ENCODE assay signal across 2 cellular contexts in the genomic region with DNA sequence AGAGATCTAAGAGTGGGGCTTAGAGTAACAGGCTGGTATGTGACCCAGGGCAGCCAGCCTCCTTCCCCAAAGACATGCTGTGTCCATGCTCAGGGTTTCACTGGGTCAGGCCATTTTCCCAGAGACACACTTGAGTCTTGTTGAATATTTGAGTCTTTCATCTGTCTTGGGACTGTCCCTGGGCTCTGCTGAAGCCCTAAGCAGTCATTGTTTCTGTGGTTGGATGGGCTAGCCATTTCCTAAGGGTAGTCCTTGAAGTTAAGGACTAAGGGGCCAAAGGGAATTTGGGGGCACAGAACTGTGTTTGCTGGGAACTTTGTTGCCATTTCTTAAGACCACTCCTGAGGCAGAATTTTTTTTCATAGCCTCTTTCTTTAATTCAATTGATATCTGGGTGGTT.
TF ChIP-seq lines count a peak whose summit lies in the region.

No MANE protein-coding gene starts in this region.

TF ChIP-seq in IMR-90, 13 proteins besides CTCF, POLR2A, EP300 and RAD21:
- TF ChIP-seq MAFK (IDR thresholded peaks at IDR 0.05; ENCODE audit: low read depth, low read length) = no peak
- no peak for TF ChIP-seq MAZ (IDR thresholded peaks at IDR 0.05; ENCODE audit: borderline replicate concordance, low read depth, low read length)
- no peak for TF ChIP-seq USF2 (IDR thresholded peaks at IDR 0.05; ENCODE audit: low read depth, low read length)
- no peak for TF ChIP-seq BHLHE40 (IDR thresholded peaks at IDR 0.05; ENCODE audit: low read depth, low read length)
- no peak for TF ChIP-seq FOS (IDR thresholded peaks at IDR 0.05; ENCODE audit: low read depth, low read length)
- TF ChIP-seq, protein P1, sequence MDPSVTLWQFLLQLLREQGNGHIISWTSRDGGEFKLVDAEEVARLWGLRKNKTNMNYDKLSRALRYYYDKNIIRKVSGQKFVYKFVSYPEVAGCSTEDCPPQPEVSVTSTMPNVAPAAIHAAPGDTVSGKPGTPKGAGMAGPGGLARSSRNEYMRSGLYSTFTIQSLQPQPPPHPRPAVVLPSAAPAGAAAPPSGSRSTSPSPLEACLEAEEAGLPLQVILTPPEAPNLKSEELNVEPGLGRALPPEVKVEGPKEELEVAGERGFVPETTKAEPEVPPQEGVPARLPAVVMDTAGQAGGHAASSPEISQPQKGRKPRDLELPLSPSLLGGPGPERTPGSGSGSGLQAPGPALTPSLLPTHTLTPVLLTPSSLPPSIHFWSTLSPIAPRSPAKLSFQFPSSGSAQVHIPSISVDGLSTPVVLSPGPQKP (IDR thresholded peaks at IDR 0.05; ENCODE audit: borderline replicate concordance, low read depth, low read length) = no peak
- no peak for TF ChIP-seq SMC3 (IDR thresholded peaks at IDR 0.05; ENCODE audit: low read depth, low read length)
- TF ChIP-seq NFE2L2 (IDR thresholded peaks at IDR 0.05; ENCODE audit: low read depth, low read length) = no peak
- TF ChIP-seq CHD1 (IDR thresholded peaks at IDR 0.05; ENCODE audit: low read depth, low read length) = no peak
- no peak for TF ChIP-seq CEBPB (IDR thresholded peaks at IDR 0.05; ENCODE audit: low read depth, low read length)
- TF ChIP-seq RCOR1 (IDR thresholded peaks at IDR 0.05; ENCODE audit: insufficient replicate concordance, low read length) = no peak

TF ChIP-seq in K562, 482 proteins besides CTCF, POLR2A, EP300 and RAD21:
- TF ChIP-seq GTF2B (IDR thresholded peaks at IDR 0.05; ENCODE audit: extremely low read depth, insufficient read length) (no peak), KLF1 (tag; IDR thresholded peaks at IDR 0.05) (no peak), SRSF7 (optimal IDR thresholded peaks at IDR 0.05; ENCODE audit: low read depth, low read length) (no peak), SMARCC2 (IDR thresholded peaks at IDR 0.05; ENCODE audit: low read depth) (no peak), ZBTB8A (IDR thresholded peaks at IDR 0.05; ENCODE audit: partially characterized antibody) (no peak), NFIX (CRISPR knock-in tag; IDR thresholded peaks at IDR 0.05; ENCODE audit: low read depth) (no peak), TCF7L2 (IDR thresholded peaks at IDR 0.05; ENCODE audit: low read depth, low read length) (no peak), CEBPG (CRISPR knock-in tag; IDR thresholded peaks at IDR 0.05) (no peak), CEBPG (tag; conservative IDR thresholded peaks at IDR 0.05 in 1 of 2, IDR thresholded peaks at IDR 0.05 in 1 of 2) (no peak), MXD1 (CRISPR knock-in tag; IDR thresholded peaks at IDR 0.05; ENCODE audit: borderline replicate concordance, poor library complexity, severe bottlenecking) (no peak), DIDO1 (tag; IDR thresholded peaks at IDR 0.05; ENCODE audit: low read depth) (no peak)
- TF ChIP-seq, protein P2, sequence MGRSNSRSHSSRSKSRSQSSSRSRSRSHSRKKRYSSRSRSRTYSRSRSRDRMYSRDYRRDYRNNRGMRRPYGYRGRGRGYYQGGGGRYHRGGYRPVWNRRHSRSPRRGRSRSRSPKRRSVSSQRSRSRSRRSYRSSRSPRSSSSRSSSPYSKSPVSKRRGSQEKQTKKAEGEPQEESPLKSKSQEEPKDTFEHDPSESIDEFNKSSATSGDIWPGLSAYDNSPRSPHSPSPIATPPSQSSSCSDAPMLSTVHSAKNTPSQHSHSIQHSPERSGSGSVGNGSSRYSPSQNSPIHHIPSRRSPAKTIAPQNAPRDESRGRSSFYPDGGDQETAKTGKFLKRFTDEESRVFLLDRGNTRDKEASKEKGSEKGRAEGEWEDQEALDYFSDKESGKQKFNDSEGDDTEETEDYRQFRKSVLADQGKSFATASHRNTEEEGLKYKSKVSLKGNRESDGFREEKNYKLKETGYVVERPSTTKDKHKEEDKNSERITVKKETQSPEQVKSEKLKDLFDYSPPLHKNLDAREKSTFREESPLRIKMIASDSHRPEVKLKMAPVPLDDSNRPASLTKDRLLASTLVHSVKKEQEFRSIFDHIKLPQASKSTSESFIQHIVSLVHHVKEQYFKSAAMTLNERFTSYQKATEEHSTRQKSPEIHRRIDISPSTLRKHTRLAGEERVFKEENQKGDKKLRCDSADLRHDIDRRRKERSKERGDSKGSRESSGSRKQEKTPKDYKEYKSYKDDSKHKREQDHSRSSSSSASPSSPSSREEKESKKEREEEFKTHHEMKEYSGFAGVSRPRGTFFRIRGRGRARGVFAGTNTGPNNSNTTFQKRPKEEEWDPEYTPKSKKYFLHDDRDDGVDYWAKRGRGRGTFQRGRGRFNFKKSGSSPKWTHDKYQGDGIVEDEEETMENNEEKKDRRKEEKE (IDR thresholded peaks at IDR 0.05; ENCODE audit: borderline replicate concordance in 1 of 2, control insufficient read depth in 1 of 2, low read depth in 2 of 2, low read length in 1 of 2) = no peak
- TF ChIP-seq, protein P3, sequence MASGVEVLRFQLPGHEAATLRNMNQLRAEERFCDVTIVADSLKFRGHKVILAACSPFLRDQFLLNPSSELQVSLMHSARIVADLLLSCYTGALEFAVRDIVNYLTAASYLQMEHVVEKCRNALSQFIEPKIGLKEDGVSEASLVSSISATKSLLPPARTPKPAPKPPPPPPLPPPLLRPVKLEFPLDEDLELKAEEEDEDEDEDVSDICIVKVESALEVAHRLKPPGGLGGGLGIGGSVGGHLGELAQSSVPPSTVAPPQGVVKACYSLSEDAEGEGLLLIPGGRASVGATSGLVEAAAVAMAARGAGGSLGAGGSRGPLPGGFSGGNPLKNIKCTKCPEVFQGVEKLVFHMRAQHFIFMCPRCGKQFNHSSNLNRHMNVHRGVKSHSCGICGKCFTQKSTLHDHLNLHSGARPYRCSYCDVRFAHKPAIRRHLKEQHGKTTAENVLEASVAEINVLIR (CRISPR knock-in tag; IDR thresholded peaks at IDR 0.05) = no peak
- TF ChIP-seq, protein P4, sequence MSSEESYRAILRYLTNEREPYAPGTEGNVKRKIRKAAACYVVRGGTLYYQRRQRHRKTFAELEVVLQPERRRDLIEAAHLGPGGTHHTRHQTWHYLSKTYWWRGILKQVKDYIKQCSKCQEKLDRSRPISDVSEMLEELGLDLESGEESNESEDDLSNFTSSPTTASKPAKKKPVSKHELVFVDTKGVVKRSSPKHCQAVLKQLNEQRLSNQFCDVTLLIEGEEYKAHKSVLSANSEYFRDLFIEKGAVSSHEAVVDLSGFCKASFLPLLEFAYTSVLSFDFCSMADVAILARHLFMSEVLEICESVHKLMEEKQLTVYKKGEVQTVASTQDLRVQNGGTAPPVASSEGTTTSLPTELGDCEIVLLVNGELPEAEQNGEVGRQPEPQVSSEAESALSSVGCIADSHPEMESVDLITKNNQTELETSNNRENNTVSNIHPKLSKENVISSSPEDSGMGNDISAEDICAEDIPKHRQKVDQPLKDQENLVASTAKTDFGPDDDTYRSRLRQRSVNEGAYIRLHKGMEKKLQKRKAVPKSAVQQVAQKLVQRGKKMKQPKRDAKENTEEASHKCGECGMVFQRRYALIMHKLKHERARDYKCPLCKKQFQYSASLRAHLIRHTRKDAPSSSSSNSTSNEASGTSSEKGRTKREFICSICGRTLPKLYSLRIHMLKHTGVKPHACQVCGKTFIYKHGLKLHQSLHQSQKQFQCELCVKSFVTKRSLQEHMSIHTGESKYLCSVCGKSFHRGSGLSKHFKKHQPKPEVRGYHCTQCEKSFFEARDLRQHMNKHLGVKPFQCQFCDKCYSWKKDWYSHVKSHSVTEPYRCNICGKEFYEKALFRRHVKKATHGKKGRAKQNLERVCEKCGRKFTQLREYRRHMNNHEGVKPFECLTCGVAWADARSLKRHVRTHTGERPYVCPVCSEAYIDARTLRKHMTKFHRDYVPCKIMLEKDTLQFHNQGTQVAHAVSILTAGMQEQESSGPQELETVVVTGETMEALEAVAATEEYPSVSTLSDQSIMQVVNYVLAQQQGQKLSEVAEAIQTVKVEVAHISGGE (CRISPR knock-in tag; IDR thresholded peaks at IDR 0.05) = no peak
TF ChIP-seq in K562: peak in this region for 0.
